ENCODE assay signal across 20 cellular contexts in the genomic region with DNA sequence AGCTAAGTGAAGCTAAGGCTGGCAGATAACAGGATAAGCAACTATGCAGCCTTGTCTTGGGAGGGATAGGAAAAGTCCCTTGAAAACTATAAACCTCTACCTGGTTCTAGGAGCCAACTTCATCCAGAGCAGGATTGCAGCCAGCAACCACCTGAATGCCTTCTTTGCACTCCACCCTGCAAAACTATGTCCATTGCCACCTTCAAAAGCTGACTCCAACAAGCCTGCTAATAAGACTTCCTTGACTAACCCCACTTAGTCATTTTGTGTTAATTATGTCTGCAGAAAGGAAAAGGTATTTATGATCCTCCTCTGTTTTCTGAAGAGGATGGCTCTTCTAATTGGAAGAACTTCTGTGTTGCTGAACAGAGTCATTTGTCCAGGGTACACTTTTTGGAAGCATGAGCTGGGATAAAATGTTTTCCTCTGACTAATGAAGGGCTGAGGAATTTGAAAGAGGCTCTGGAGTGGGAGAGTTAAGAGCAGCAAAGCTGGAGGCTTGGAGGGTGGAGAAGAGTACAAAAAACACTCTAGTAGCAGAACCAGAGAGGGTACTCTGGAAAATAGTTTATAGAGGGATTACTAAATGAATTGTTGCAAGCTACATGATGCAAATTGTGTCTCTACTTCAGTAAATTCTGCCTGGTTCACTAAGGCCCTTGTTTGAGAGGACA. TPM values are rescaled to one million over a fixed set of nuclear protein-coding genes. Genes with fewer than 3 reads are reported as not detected.
DNase-seq lines count a peak whose midpoint lies in the region; ATAC-seq, FAIRE-seq and TF ChIP-seq lines count a peak whose summit lies in the region.
"Had no signal": no experiment of that assay in that cellular context is flagged by ENCODE, and none has a peak within 500 bp of the region (broad histone marks: within the 10 kb centered on the region; RNA-seq: fewer than 3 reads in every experiment).

No MANE protein-coding gene starts in this region.

- intact Hi-C loops in Caco-2 (cut with micrococcal nuclease; ENCODE audit: unreplicated experiment), result no loop called here
- intact Hi-C loops in PC-9 (cut with micrococcal nuclease; ENCODE audit: unreplicated experiment), result no loop called here
- intact Hi-C loops in activated naive CD4-positive, alpha-beta T cell treated with anti-CD3 and anti-CD28 coated beads for 36 hours (cut with micrococcal nuclease), result no loop called here

- H4K20me1 ChIP-seq in PC-9 (ENCODE audit: insufficient read depth), result no peaks in the 10 kb centered on the region

- ATAC-seq in HG03108 (IDR thresholded peaks at IDR 0.05; ENCODE audit: unreplicated experiment), result no peak
- ATAC-seq: K562 had no signal

- POLR2A ChIA-PET in Caco-2 (lab: Charles Lee), result interaction anchor here (0.7 kb wide), 1 partner anchor 59 kb away, joined by 4 read pairs; no protein-coding TSS in a partner anchor
- POLR2A ChIA-PET in PC-9 (lab: Charles Lee; ENCODE audit: unreplicated experiment), result interaction anchor here (0.7 kb wide), 1 partner anchor 108 kb away, joined by 5 read pairs; no protein-coding TSS in a partner anchor

- H3K27me3 ChIP-seq in Caco-2 (replicated peaks; ENCODE audit: control insufficient read depth, insufficient read depth, low read length) (no peaks in the 10 kb centered on the region), PC-9 (ENCODE audit: insufficient read depth, low read depth) (no peaks in the 10 kb centered on the region), small intestine (ENCODE audit: control insufficient read depth in 2 of 2, insufficient read depth in 2 of 2, low read length in 2 of 2) (no peaks in the 10 kb centered on the region)

- no peaks in the 10 kb centered on the region for H3K9me3 ChIP-seq in Caco-2
- no peaks in the 10 kb centered on the region for H3K9me3 ChIP-seq in PC-9 (ENCODE audit: insufficient read depth, low read depth)
- no peaks in the 10 kb centered on the region for H3K9me3 ChIP-seq in small intestine (ENCODE audit: control insufficient read depth, low read depth)

- H3K4me3 ChIP-seq in Caco-2 (ENCODE audit: low read depth, low read length) (no peak overlapping the region), PC-9 (no peak overlapping the region), small intestine (ENCODE audit: low read depth in 1 of 2, low read length in 2 of 2) (no peak overlapping the region)
- H3K4me3 ChIP-seq: K562 had no signal

- H3K79me2 ChIP-seq in PC-9 (ENCODE audit: low read depth), result no peaks in the 10 kb centered on the region

- H3K4me1 Mint-ChIP-seq in Caco-2 (ENCODE audit: low read depth, unreplicated experiment), result peaks cover 28% of the 10 kb centered on the region
- no peaks in the 10 kb centered on the region for H3K4me1 Mint-ChIP-seq in activated naive CD8-positive, alpha-beta T cell treated with anti-CD3 and anti-CD28 coated beads for 36 hours
- H3K4me1 Mint-ChIP-seq in activated naive CD4-positive, alpha-beta T cell treated with anti-CD3 and anti-CD28 coated beads for 36 hours (ENCODE audit: low read depth), result no peaks in the 10 kb centered on the region
- H3K4me1 Mint-ChIP-seq: CD14-positive monocyte had no signal

- no peaks in the 10 kb centered on the region for H3K36me3 ChIP-seq in Caco-2 (ENCODE audit: control insufficient read depth, insufficient read depth, low read length)
- no peaks in the 10 kb centered on the region for H3K36me3 ChIP-seq in PC-9 (ENCODE audit: low read depth)
- no peaks in the 10 kb centered on the region for H3K36me3 ChIP-seq in small intestine (ENCODE audit: control insufficient read depth in 2 of 2, insufficient read depth in 2 of 2, low read length in 2 of 2)

- H3K4me1 ChIP-seq in Caco-2 (peaks cover 9% of the 10 kb centered on the region; the same call in 1 of the 2 replicates), PC-9 (replicated peaks; ENCODE audit: insufficient read depth) (peaks cover 16% of the 10 kb centered on the region), small intestine (ENCODE audit: control insufficient read depth in 2 of 2, insufficient read depth in 1 of 2, low read depth in 1 of 2, low read length in 1 of 2) (peaks cover 2 to 3% of the 10 kb centered on the region in 2 donors)

- peak overlapping the region; percentile 37 for H3K27ac Mint-ChIP-seq in Caco-2 (ENCODE audit: unreplicated experiment)
- no peak overlapping the region for H3K27ac Mint-ChIP-seq in activated naive CD8-positive, alpha-beta T cell treated with anti-CD3 and anti-CD28 coated beads for 36 hours
- no peak overlapping the region for H3K27ac Mint-ChIP-seq in activated naive CD4-positive, alpha-beta T cell treated with anti-CD3 and anti-CD28 coated beads for 36 hours

- peaks cover 7% of the 10 kb centered on the region; the same call in 1 of the 2 replicates for H3F3A ChIP-seq in PC-9 (ENCODE audit: insufficient read depth, low read depth)

- DNase-seq in Caco-2, result no peak
- DNase-seq in PC-9, result peak; percentile 24 to 72
- DNase-seq in kidney tubule cell (ENCODE audit: low spot score), result peak; percentile 24
- peak; percentile 31 for DNase-seq in small intestine
- no peak for DNase-seq in activated naive CD8-positive, alpha-beta T cell treated with anti-CD3 and anti-CD28 coated beads for 36 hours
- DNase-seq in activated naive CD4-positive, alpha-beta T cell treated with anti-CD3 and anti-CD28 coated beads for 36 hours, result no peak
- no peak for DNase-seq in DMS79 treated with DMSO at 0.1 percent for 48 hours (lab: John Stamatoyannopoulos, UW)
- DNase-seq: GDM1, HCEC 1CT, NCI-H1105, NCI-H2081, NCI-H510A, NCI-H774, SHP77 had no signal

- TF ChIP-seq CTCF in Caco-2 (IDR thresholded peaks at IDR 0.05; ENCODE audit: insufficient read depth in 1 of 2, low read depth in 1 of 2, low read length in 1 of 2, severe bottlenecking in 1 of 2, unreplicated experiment in 1 of 2), result no peak
- no peak for TF ChIP-seq CTCF in PC-9 (conservative IDR thresholded peaks at IDR 0.05)

- H3K9me3 Mint-ChIP-seq in Caco-2 (ENCODE audit: unreplicated experiment), result no peaks in the 10 kb centered on the region
- no peaks in the 10 kb centered on the region for H3K9me3 Mint-ChIP-seq in activated naive CD8-positive, alpha-beta T cell treated with anti-CD3 and anti-CD28 coated beads for 36 hours
- no peaks in the 10 kb centered on the region for H3K9me3 Mint-ChIP-seq in activated naive CD4-positive, alpha-beta T cell treated with anti-CD3 and anti-CD28 coated beads for 36 hours
- H3K9me3 Mint-ChIP-seq: CD14-positive monocyte had no signal

- no peaks in the 10 kb centered on the region for H3K27me3 Mint-ChIP-seq in Caco-2 (ENCODE audit: insufficient read depth, unreplicated experiment)
- peaks cover 9% of the 10 kb centered on the region for H3K27me3 Mint-ChIP-seq in activated naive CD8-positive, alpha-beta T cell treated with anti-CD3 and anti-CD28 coated beads for 36 hours
- H3K27me3 Mint-ChIP-seq in activated naive CD4-positive, alpha-beta T cell treated with anti-CD3 and anti-CD28 coated beads for 36 hours (ENCODE audit: low read depth), result no peaks in the 10 kb centered on the region

- no peaks in the 10 kb centered on the region for H3K9me2 ChIP-seq in PC-9 (ENCODE audit: insufficient read depth)

- no TSS peak for BruUV-seq in Caco-2 (replicated peaks; lab: Mats Ljungman, UMichigan)
- BruUV-seq in PC-9 (replicated peaks; lab: Mats Ljungman, UMichigan), result no TSS peak

- H3K27ac ChIP-seq in PC-9 (no peak overlapping the region), small intestine (ENCODE audit: low read depth in 1 of 2, low read length in 1 of 2) (no peak overlapping the region)
- H3K27ac ChIP-seq: 22Rv1 had no signal

- FAIRE-seq in small intestine (lab: Jason Lieb, UNC), result no peak
- FAIRE-seq: K562 had no signal

- CTCF ChIA-PET in Caco-2 (lab: Charles Lee) (no interaction called here), PC-9 (lab: Charles Lee) (no interaction called here)
- CTCF ChIA-PET in activated naive CD4-positive, alpha-beta T cell treated with anti-CD3 and anti-CD28 coated beads for 36 hours (lab: Charles Lee), result no interaction called here

- no peaks in the 10 kb centered on the region for H3K36me3 Mint-ChIP-seq in Caco-2 (ENCODE audit: insufficient read depth, unreplicated experiment)
- H3K36me3 Mint-ChIP-seq in activated naive CD8-positive, alpha-beta T cell treated with anti-CD3 and anti-CD28 coated beads for 36 hours, result no peaks in the 10 kb centered on the region
- H3K36me3 Mint-ChIP-seq in activated naive CD4-positive, alpha-beta T cell treated with anti-CD3 and anti-CD28 coated beads for 36 hours (ENCODE audit: low read depth), result no peaks in the 10 kb centered on the region
- H3K36me3 Mint-ChIP-seq: CD14-positive monocyte had no signal

- H3K4me3 Mint-ChIP-seq in Caco-2 (ENCODE audit: unreplicated experiment), result no peak overlapping the region
- no peak overlapping the region for H3K4me3 Mint-ChIP-seq in activated naive CD8-positive, alpha-beta T cell treated with anti-CD3 and anti-CD28 coated beads for 36 hours
- H3K4me3 Mint-ChIP-seq in activated naive CD4-positive, alpha-beta T cell treated with anti-CD3 and anti-CD28 coated beads for 36 hours, result no peak overlapping the region
- H3K4me3 Mint-ChIP-seq: CD14-positive monocyte had no signal

- no peak overlapping the region for H2AFZ ChIP-seq in PC-9

- H3K4me2 ChIP-seq in PC-9, result peak overlapping the region; percentile 22

RNA-seq across cellular contexts. Expression of a gene that starts 9.6 kb away (rescaled TPM):
- total RNA-seq in Caco-2 (2022) (10.6 and 12.4 TPM in 2 replicates), PC-9 (2021) (0.35 and 0.48 TPM in 2 replicates)
- polyA plus RNA-seq in small intestine, result under 1 TPM; under 0.01 to 0.63 (median under 0.01) TPM
- 1 to 10 TPM; 6.3 to 8.1 TPM for total RNA-seq in activated naive CD8-positive, alpha-beta T cell treated with anti-CD3 and anti-CD28 coated beads for 36 hours
- total RNA-seq in activated naive CD4-positive, alpha-beta T cell treated with anti-CD3 and anti-CD28 coated beads for 36 hours, result 1 to 10 TPM; 1.2 TPM
- total RNA-seq: OCI-LY7 had no signal
- polyA plus RNA-seq: AG04450, CD14-positive monocyte, K562 had no signal

RNA-seq across cellular contexts. Expression of a gene that starts 36.0 kb away (rescaled TPM):
- total RNA-seq in Caco-2 (2022) (60.2 and 66.7 TPM in 2 replicates), PC-9 (2021) (46.7 and 60.4 TPM in 2 replicates)
- 10 to 100 TPM; 13.9 to 16.2 (median 14.0) TPM for polyA plus RNA-seq in small intestine
- total RNA-seq in activated naive CD8-positive, alpha-beta T cell treated with anti-CD3 and anti-CD28 coated beads for 36 hours, result 10 to 100 TPM; 43.7 to 47.2 TPM
- total RNA-seq in activated naive CD4-positive, alpha-beta T cell treated with anti-CD3 and anti-CD28 coated beads for 36 hours, result 10 to 100 TPM; 35.6 to 37.2 TPM

Comparison
In these comparisons a context has a peak if more than half of its experiments do, and no peak if none do; other contexts are left out.
1. DNase-seq: peak in PC-9 (2 of 2), kidney tubule cell (single experiment) and small intestine (single experiment); none in Caco-2 (0 of 2), activated naive CD8-positive, alpha-beta T cell treated with anti-CD3 and anti-CD28 coated beads for 36 hours (single experiment), activated naive CD4-positive, alpha-beta T cell treated with anti-CD3 and anti-CD28 coated beads for 36 hours (single experiment) and DMS79 treated with DMSO at 0.1 percent for 48 hours (single experiment).